Comparison of ENCODE assay signal across 28 cellular contexts in genomic region chr3:190926619-190927018, GRCh38.
"Had no signal": no experiment of that assay in that cellular context is flagged by ENCODE, and none has a peak within 500 bp of the region (broad histone marks: within the 10 kb centered on the region; RNA-seq: fewer than 3 reads in every experiment).

No MANE protein-coding gene starts in this region.

- DNase-seq: dermis blood vessel endothelial cell; effector memory CD4-positive, alpha-beta T cell; erythroblast; esophagus squamous epithelium; foreskin melanocyte; glutamatergic neuron; heart right ventricle; hippocampal formation; left cardiac atrium; left lung; mesenchymal stem cell; naive thymus-derived CD4-positive, alpha-beta T cell; right lobe of liver; small intestine; stimulated activated CD4-positive, alpha-beta T cell treated with anti-CD3 and anti-CD28 coated beads, Interleukin-12 subunit alpha, Interleukin-12 subunit beta, amount 100 ng/mL, for 4 hours; stimulated activated CD4-positive, alpha-beta T cell treated with anti-CD3 and anti-CD28 coated beads, Interleukin-1b, Interleukin-23, amount 100 ng/mL, for 48 hours; stimulated activated CD4-positive, alpha-beta T cell treated with anti-CD3 and anti-CD28 coated beads, Interleukin-4, amount 100 ng/mL, for 1 hour; stimulated activated CD8-positive, alpha-beta memory T cell treated with anti-CD3 and anti-CD28 coated beads, Interleukin-4, amount 100 ng/mL, for 48 hours; stimulated activated naive CD8-positive, alpha-beta T cell treated with anti-CD3 and anti-CD28 coated beads, Interleukin-15, Interleukin-2, amounts not matched to agents 100 U/mL and 50 U/mL, for 24 hours; substantia nigra; testis; tibial artery; upper lobe of left lung; uterus had no signal

- H3K27ac Mint-ChIP-seq: mesothelial cell of epicardium; naive thymus-derived CD4-positive, alpha-beta T cell; progenitor cell of endocrine pancreas had no signal

- H3K9ac ChIP-seq: parathyroid adenoma had no signal

- H3K9me3 Mint-ChIP-seq: mesothelial cell of epicardium had no signal

- H3K27me3 ChIP-seq: esophagus squamous epithelium, heart right ventricle, left lung, right lobe of liver, testis, tibial artery, upper lobe of left lung, uterus had no signal

- H3K36me3 ChIP-seq: esophagus squamous epithelium, heart right ventricle, left lung, right lobe of liver, tibial artery, upper lobe of left lung, uterus had no signal

- H3K79me2 ChIP-seq: parathyroid adenoma had no signal

- H3K4me3 ChIP-seq: coronary artery, esophagus squamous epithelium, heart right ventricle, left lung, right lobe of liver, testis, tibial artery, upper lobe of left lung, uterus had no signal

- H3K36me3 Mint-ChIP-seq: mesothelial cell of epicardium; naive thymus-derived CD4-positive, alpha-beta T cell had no signal

- H2AFZ ChIP-seq: parathyroid adenoma had no signal

- H3K4me1 ChIP-seq: esophagus squamous epithelium, heart right ventricle, left lung, parathyroid adenoma, right lobe of liver, testis, tibial artery, upper lobe of left lung, uterus had no signal

- H3K4me1 Mint-ChIP-seq: mesothelial cell of epicardium; naive thymus-derived CD4-positive, alpha-beta T cell had no signal

- H3K4me3 Mint-ChIP-seq: mesothelial cell of epicardium; naive thymus-derived CD4-positive, alpha-beta T cell had no signal

- H3K9me3 ChIP-seq: esophagus squamous epithelium, heart right ventricle, left lung, right lobe of liver, testis, tibial artery, upper lobe of left lung, uterus had no signal

- ATAC-seq: heart right ventricle; left cardiac atrium; left lung; naive thymus-derived CD4-positive, alpha-beta T cell; right lobe of liver; stimulated activated naive CD8-positive, alpha-beta T cell treated with anti-CD3 and anti-CD28 coated beads, Interleukin-15, Interleukin-2, amounts not matched to agents 100 U/mL and 50 U/mL, for 24 hours had no signal

- H3K27ac ChIP-seq: coronary artery, esophagus squamous epithelium, heart right ventricle, left lung, parathyroid adenoma, right lobe of liver, testis, tibial artery, upper lobe of left lung, uterus had no signal
